In the genomic region with DNA sequence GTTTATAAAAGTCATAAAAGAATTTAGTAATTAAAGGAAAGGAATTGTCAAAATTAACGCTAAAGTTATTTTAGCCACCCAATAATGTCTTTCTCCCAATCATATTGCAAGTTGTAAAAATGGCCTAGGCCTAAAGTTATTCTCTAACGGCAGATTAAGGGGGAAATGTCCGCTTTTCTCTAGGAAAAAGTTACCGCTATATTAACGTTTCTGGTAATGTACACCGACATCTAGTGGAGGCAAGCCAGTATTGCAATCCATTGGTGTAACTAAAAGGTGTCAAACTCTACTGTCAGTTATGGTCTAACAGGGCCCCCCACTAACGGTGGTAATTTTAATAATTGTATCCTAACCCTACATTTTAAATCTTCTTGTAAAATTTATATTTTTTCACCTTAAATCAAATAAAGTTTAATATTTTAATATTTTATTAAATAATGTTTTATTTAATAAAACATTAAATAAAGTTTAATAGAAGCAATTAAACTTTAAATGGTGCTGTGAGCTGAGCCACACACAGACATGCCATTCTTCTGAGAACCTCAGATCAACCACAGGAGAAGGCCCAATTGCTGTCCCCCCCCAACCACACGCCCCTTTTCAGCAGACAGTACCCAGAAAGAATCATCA, we compare ENCODE assay signal across 8 cellular contexts. TPM values are rescaled to one million over a fixed set of nuclear protein-coding genes. Genes with fewer than 3 reads are reported as not detected.
A peak's percentile ranks its signal among the peaks of the same experiment; 100 is the strongest.
DNase-seq lines count a peak whose midpoint lies in the region; ATAC-seq and TF ChIP-seq lines count a peak whose summit lies in the region.

No MANE protein-coding gene starts in this region.

- H3K9ac ChIP-seq in OCI-LY3 (ENCODE audit: low read length): no peak overlapping the region

- peaks cover 0 to 1% (median 0%) of the 10 kb centered on the region in 7 donors for H3K9me3 Mint-ChIP-seq in CD14-positive monocyte
- no peaks in the 10 kb centered on the region for H3K9me3 Mint-ChIP-seq in activated naive CD8-positive, alpha-beta T cell treated with anti-CD3 and anti-CD28 coated beads for 36 hours

- TF ChIP-seq CTCF in CD14-positive monocyte (IDR thresholded peaks at IDR 0.05) (peak; percentile 95), OCI-LY3 (IDR thresholded peaks at IDR 0.05; ENCODE audit: low read depth, low read length) (peak; percentile 81)

- no peaks in the 10 kb centered on the region for H3K4me1 ChIP-seq in HAP-1
- no peaks in the 10 kb centered on the region for H3K4me1 ChIP-seq in OCI-LY3 (ENCODE audit: low read length)

- no peak overlapping the region for H3K4me3 Mint-ChIP-seq in CD14-positive monocyte
- H3K4me3 Mint-ChIP-seq in activated naive CD8-positive, alpha-beta T cell treated with anti-CD3 and anti-CD28 coated beads for 36 hours: no peak overlapping the region

- intact Hi-C loops in CD14-positive monocyte (cut with micrococcal nuclease): loop anchor here in 1 of 2 donors (5.0 kb wide), 2 partner anchors 98 to 273 kb away; no protein-coding TSS in a partner anchor

- no peak overlapping the region for H3K27ac Mint-ChIP-seq in CD14-positive monocyte
- no peak overlapping the region for H3K27ac Mint-ChIP-seq in activated naive CD8-positive, alpha-beta T cell treated with anti-CD3 and anti-CD28 coated beads for 36 hours

- H3K27ac ChIP-seq in OCI-LY3 (ENCODE audit: low read length): no peak overlapping the region

- H3K4me1 Mint-ChIP-seq in CD14-positive monocyte: peaks cover 3% of the 10 kb centered on the region
- no peaks in the 10 kb centered on the region for H3K4me1 Mint-ChIP-seq in activated naive CD8-positive, alpha-beta T cell treated with anti-CD3 and anti-CD28 coated beads for 36 hours

- DNase-seq in CD14-positive monocyte (ENCODE audit: low spot score) (no peak), HAP-1 (ENCODE audit: low spot score in 2 of 2) (peak; percentile 48 to 65), iPS-NIHi11 (ENCODE audit: low spot score) (peak; percentile 33), hippocampal formation (lab: John Stamatoyannopoulos, UW) (no peak)
- DNase-seq in activated naive CD8-positive, alpha-beta T cell treated with anti-CD3 and anti-CD28 coated beads for 36 hours: peak; percentile 42
- peak; percentile 28 for DNase-seq in stimulated activated CD4-positive, alpha-beta T cell treated with anti-CD3 and anti-CD28 coated beads, Interleukin-2, amount 100 ng/mL, for 4 hours (ENCODE audit: low read depth)

- H3K36me3 Mint-ChIP-seq in CD14-positive monocyte: no peaks in the 10 kb centered on the region
- H3K36me3 Mint-ChIP-seq in activated naive CD8-positive, alpha-beta T cell treated with anti-CD3 and anti-CD28 coated beads for 36 hours: no peaks in the 10 kb centered on the region

- no peak for ATAC-seq in GM18520 (IDR thresholded peaks at IDR 0.05; ENCODE audit: unreplicated experiment)

- H3K9me3 ChIP-seq in HAP-1 (no peaks in the 10 kb centered on the region), OCI-LY3 (ENCODE audit: insufficient read depth, low read length) (no peaks in the 10 kb centered on the region)

- H4K20me1 ChIP-seq in OCI-LY3 (ENCODE audit: insufficient read depth, low read length): no peaks in the 10 kb centered on the region

- H3K36me3 ChIP-seq in HAP-1 (replicated peaks): no peaks in the 10 kb centered on the region
- H3K36me3 ChIP-seq in OCI-LY3 (replicated peaks; ENCODE audit: low read depth, low read length): no peaks in the 10 kb centered on the region

- no peak overlapping the region for H2AFZ ChIP-seq in OCI-LY3 (ENCODE audit: low read depth, low read length)

- H3K4me3 ChIP-seq in HAP-1 (no peak overlapping the region), OCI-LY3 (ENCODE audit: low read length) (no peak overlapping the region)

- H3K27me3 ChIP-seq in HAP-1 (ENCODE audit: low read depth) (no peaks in the 10 kb centered on the region), OCI-LY3 (ENCODE audit: low read depth, low read length) (no peaks in the 10 kb centered on the region)

- in situ Hi-C loops in HAP-1 (cut with MboI; ENCODE audit: low sequenced_read_pairs): no loop called here

- H3K4me2 ChIP-seq in OCI-LY3 (ENCODE audit: low read length): no peak overlapping the region

- peaks cover 0 to 2% (median 0%) of the 10 kb centered on the region in 3 donors for H3K27me3 Mint-ChIP-seq in CD14-positive monocyte (ENCODE audit: low read depth in 3 of 3)
- no peaks in the 10 kb centered on the region for H3K27me3 Mint-ChIP-seq in activated naive CD8-positive, alpha-beta T cell treated with anti-CD3 and anti-CD28 coated beads for 36 hours

- H3K79me2 ChIP-seq in OCI-LY3 (ENCODE audit: low read length): no peaks in the 10 kb centered on the region

RNA-seq across cellular contexts. Expression of gene ZSCAN5A, which starts 35.9 kb away (rescaled TPM):
- polyA plus RNA-seq in CD14-positive monocyte: 1 to 10 TPM; 5.3 to 6.3 TPM
- 10 to 100 TPM; 10.6 to 15.8 TPM for total RNA-seq in activated naive CD8-positive, alpha-beta T cell treated with anti-CD3 and anti-CD28 coated beads for 36 hours

RNA-seq across cellular contexts. Expression of gene ZNF582, which starts 42.8 kb away (rescaled TPM):
- polyA plus RNA-seq in CD14-positive monocyte: 1 to 10 TPM; 1.4 to 4.9 TPM
- 1 to 10 TPM; 2.3 to 3.2 TPM for total RNA-seq in activated naive CD8-positive, alpha-beta T cell treated with anti-CD3 and anti-CD28 coated beads for 36 hours

RNA-seq across cellular contexts. Expression of gene ZNF583, which starts 53.6 kb away (rescaled TPM):
- polyA plus RNA-seq in CD14-positive monocyte: 1 to 10 TPM; 4.0 to 6.6 TPM
- 1 to 10 TPM; 4.7 to 5.2 TPM for total RNA-seq in activated naive CD8-positive, alpha-beta T cell treated with anti-CD3 and anti-CD28 coated beads for 36 hours

Comparison
In these comparisons a context has a peak if more than half of its experiments do, and no peak if none do; other contexts are left out.
1. DNase-seq: peak in HAP-1 (2 of 2), activated naive CD8-positive, alpha-beta T cell treated with anti-CD3 and anti-CD28 coated beads for 36 hours (single experiment), iPS-NIHi11 (single experiment) and stimulated activated CD4-positive, alpha-beta T cell treated with anti-CD3 and anti-CD28 coated beads, Interleukin-2, amount 100 ng/mL, for 4 hours (single experiment); none in CD14-positive monocyte (single experiment) and hippocampal formation (0 of 2).